In the genomic region with DNA sequence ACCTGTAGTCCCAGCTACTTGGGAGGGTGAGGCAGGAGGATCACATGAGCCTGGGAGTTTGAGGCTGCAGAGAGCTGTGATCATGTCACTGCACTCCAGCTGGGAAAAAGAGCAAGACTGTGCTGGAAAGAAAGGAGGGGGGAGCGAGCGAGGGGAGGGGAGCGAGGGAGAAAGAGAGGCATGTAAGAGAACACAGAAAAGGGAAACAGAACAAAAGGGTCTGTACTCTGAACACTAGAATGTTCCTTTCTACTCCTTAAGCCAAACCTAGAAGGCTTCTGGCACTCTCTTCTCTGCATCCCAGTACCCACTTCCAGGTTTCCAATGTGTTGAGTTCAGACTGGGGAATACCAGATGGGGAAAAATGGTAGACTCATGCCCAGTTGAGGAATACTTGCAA, we compare ENCODE assay signal across 18 cellular contexts. TPM values are rescaled to one million over a fixed set of nuclear protein-coding genes. Genes with fewer than 3 reads are reported as not detected.
DNase-seq lines count a peak whose midpoint lies in the region; ATAC-seq and TF ChIP-seq lines count a peak whose summit lies in the region.
"Had no signal": no experiment of that assay in that cellular context is flagged by ENCODE, and none has a peak within 500 bp of the region (broad histone marks: within the 10 kb centered on the region; RNA-seq: fewer than 3 reads in every experiment).

No MANE protein-coding gene starts in this region.

- ATAC-seq in GM23338 (no peak), natural killer cell (no peak), left colon (no peak), HG03108 (IDR thresholded peaks at IDR 0.05; ENCODE audit: unreplicated experiment) (no peak)
- ATAC-seq in activated naive CD8-positive, alpha-beta T cell treated with anti-CD3 and anti-CD28 coated beads, Interleukin-2, amount 50 U/mL, for 24 hours: no peak
- ATAC-seq: Panc1, SK-N-SH treated with all-trans-retinoic acid at 6 μM for 48 hours had no signal

- no peak for DNase-seq in T-helper 2 cell treated with Interferon-gamma antibody and Interleukin-4, amounts not matched to agents 5 μg/mL and 100 μg/mL, for 36 hours (ENCODE audit: low spot score)
- DNase-seq in T-helper 2 cell (no peak), GM23338 (ENCODE audit: low spot score) (peak; percentile 54), natural killer cell (no peak), left colon (no peak), cardiac septum (ENCODE audit: low spot score) (no peak)
- no peak for DNase-seq in activated naive CD8-positive, alpha-beta T cell treated with anti-CD3 and anti-CD28 coated beads, Interleukin-2, amount 50 U/mL, for 24 hours
- DNase-seq: Kasumi-1, NCI-H1105 treated with DMSO at 0.1 percent for 48 hours, NCI-H2171, NCI-H774, stomach had no signal

- H3K79me2 ChIP-seq in GM23338 (replicated peaks; ENCODE audit: insufficient read depth): peaks cover 94% of the 10 kb centered on the region

- H3K27ac Mint-ChIP-seq in T-helper 2 cell treated with Interferon-gamma antibody and Interleukin-4, amounts not matched to agents 5 μg/mL and 100 μg/mL, for 36 hours: peak overlapping the region; percentile 92
- H3K27ac Mint-ChIP-seq in GM23338 (no peak overlapping the region), natural killer cell (no peak overlapping the region)
- H3K27ac Mint-ChIP-seq in activated naive CD8-positive, alpha-beta T cell treated with anti-CD3 and anti-CD28 coated beads, Interleukin-2, amount 50 U/mL, for 24 hours: peak overlapping the region; percentile 99

- H3K36me3 ChIP-seq in GM23338 (ENCODE audit: insufficient read depth): no peaks in the 10 kb centered on the region
- H3K36me3 ChIP-seq: breast epithelium, stomach had no signal

- H3K4me2 ChIP-seq in GM23338: no peak overlapping the region

- H3K9me3 Mint-ChIP-seq in T-helper 2 cell treated with Interferon-gamma antibody and Interleukin-4, amounts not matched to agents 5 μg/mL and 100 μg/mL, for 36 hours: no peaks in the 10 kb centered on the region
- peaks cover 4% of the 10 kb centered on the region; the same call in 2 of the 3 replicates for H3K9me3 Mint-ChIP-seq in GM23338
- no peaks in the 10 kb centered on the region for H3K9me3 Mint-ChIP-seq in activated naive CD8-positive, alpha-beta T cell treated with anti-CD3 and anti-CD28 coated beads, Interleukin-2, amount 50 U/mL, for 24 hours
- no peaks in the 10 kb centered on the region for H3K9me3 Mint-ChIP-seq in natural killer cell
- H3K9me3 Mint-ChIP-seq: neural crest cell had no signal

- peak overlapping the region; percentile 80 for H3K4me3 Mint-ChIP-seq in T-helper 2 cell treated with Interferon-gamma antibody and Interleukin-4, amounts not matched to agents 5 μg/mL and 100 μg/mL, for 36 hours
- no peak overlapping the region for H3K4me3 Mint-ChIP-seq in GM23338
- H3K4me3 Mint-ChIP-seq in activated naive CD8-positive, alpha-beta T cell treated with anti-CD3 and anti-CD28 coated beads, Interleukin-2, amount 50 U/mL, for 24 hours: peak overlapping the region; percentile 75
- H3K4me3 Mint-ChIP-seq in natural killer cell: peak overlapping the region; percentile 52
- H3K4me3 Mint-ChIP-seq: neural crest cell had no signal

- peaks cover 72% of the 10 kb centered on the region for H3K36me3 Mint-ChIP-seq in T-helper 2 cell treated with Interferon-gamma antibody and Interleukin-4, amounts not matched to agents 5 μg/mL and 100 μg/mL, for 36 hours (ENCODE audit: low read depth)
- H3K36me3 Mint-ChIP-seq in GM23338 (ENCODE audit: low read depth) (peaks cover 12% of the 10 kb centered on the region; the same call in 2 of the 3 replicates), natural killer cell (no peaks in the 10 kb centered on the region)
- H3K36me3 Mint-ChIP-seq in activated naive CD8-positive, alpha-beta T cell treated with anti-CD3 and anti-CD28 coated beads, Interleukin-2, amount 50 U/mL, for 24 hours (ENCODE audit: low read depth): peaks cover 66% of the 10 kb centered on the region

- TF ChIP-seq CTCF in GM23338 (conservative IDR thresholded peaks at IDR 0.05; ENCODE audit: low read depth in 2 of 2) (no peak), natural killer cell (IDR thresholded peaks at IDR 0.05) (no peak)

- H3K4me1 Mint-ChIP-seq in T-helper 2 cell treated with Interferon-gamma antibody and Interleukin-4, amounts not matched to agents 5 μg/mL and 100 μg/mL, for 36 hours (ENCODE audit: low read depth): peaks cover 90% of the 10 kb centered on the region
- H3K4me1 Mint-ChIP-seq in GM23338 (peaks cover 75% of the 10 kb centered on the region), natural killer cell (peaks cover 90% of the 10 kb centered on the region in 2 donors)
- H3K4me1 Mint-ChIP-seq in activated naive CD8-positive, alpha-beta T cell treated with anti-CD3 and anti-CD28 coated beads, Interleukin-2, amount 50 U/mL, for 24 hours: peaks cover 98% of the 10 kb centered on the region

- H4K20me1 ChIP-seq in GM23338 (replicated peaks; ENCODE audit: insufficient read depth): peaks cover 12% of the 10 kb centered on the region; the same call in 1 of the 2 replicates

- no peak overlapping the region for H2AFZ ChIP-seq in GM23338

- H3K4me3 ChIP-seq in GM23338: no peak overlapping the region
- H3K4me3 ChIP-seq: breast epithelium, lung, stomach had no signal

- H3K27me3 Mint-ChIP-seq in T-helper 2 cell treated with Interferon-gamma antibody and Interleukin-4, amounts not matched to agents 5 μg/mL and 100 μg/mL, for 36 hours (ENCODE audit: low read depth): no peaks in the 10 kb centered on the region
- H3K27me3 Mint-ChIP-seq in GM23338 (ENCODE audit: insufficient read depth, low read depth, poor library complexity) (peaks cover 15% of the 10 kb centered on the region), natural killer cell (ENCODE audit: low read depth in 2 of 2) (no peaks in the 10 kb centered on the region)
- peaks cover 2% of the 10 kb centered on the region for H3K27me3 Mint-ChIP-seq in activated naive CD8-positive, alpha-beta T cell treated with anti-CD3 and anti-CD28 coated beads, Interleukin-2, amount 50 U/mL, for 24 hours

- peak overlapping the region; percentile 77; the same call in 1 of the 2 replicates for H3K27ac ChIP-seq in GM23338 (ENCODE audit: low read depth)
- H3K27ac ChIP-seq: breast epithelium had no signal

- no peaks in the 10 kb centered on the region for H3K27me3 ChIP-seq in GM23338 (ENCODE audit: insufficient read depth)
- H3K27me3 ChIP-seq: breast epithelium, stomach had no signal

- intact Hi-C loops in natural killer cell (cut with micrococcal nuclease) (loop anchor here (5.0 kb wide), 1 partner anchor 36 kb away; no protein-coding TSS in a partner anchor), left colon (cut with DNase I, micrococcal nuclease) (no loop called here), cardiac septum (cut with DNase I) (no loop called here)

- peaks cover 15% of the 10 kb centered on the region for H3F3A ChIP-seq in GM23338 (replicated peaks; ENCODE audit: low read depth)

- H3K9me2 ChIP-seq in GM23338 (ENCODE audit: insufficient read depth): peaks cover 5% of the 10 kb centered on the region; the same call in 1 of the 2 replicates

- H3K4me1 ChIP-seq in GM23338 (ENCODE audit: insufficient read depth): peaks cover 64% of the 10 kb centered on the region
- H3K4me1 ChIP-seq: breast epithelium had no signal

TF ChIP-seq in GM23338, 12 proteins besides CTCF, POLR2A, EP300 and RAD21 (continues in another document):
- TF ChIP-seq ZNF114 (CRISPR knock-in tag; IDR thresholded peaks at IDR 0.05): no peak
- no peak for TF ChIP-seq ZNF331 (CRISPR knock-in tag; IDR thresholded peaks at IDR 0.05; ENCODE audit: low read depth)
- no peak for TF ChIP-seq NANOG (IDR thresholded peaks at IDR 0.05; ENCODE audit: borderline replicate concordance)
- TF ChIP-seq CREB1 (CRISPR knock-in tag; IDR thresholded peaks at IDR 0.05; ENCODE audit: low read depth): no peak
- no peak for TF ChIP-seq EZH2phosphoT487 (IDR thresholded peaks at IDR 0.05; ENCODE audit: unreplicated experiment)
- TF ChIP-seq STAT1 (IDR thresholded peaks at IDR 0.05; ENCODE audit: unreplicated experiment): no peak
- TF ChIP-seq EZH2 (IDR thresholded peaks at IDR 0.05; ENCODE audit: low read depth, unreplicated experiment): no peak
- TF ChIP-seq, protein P1, sequence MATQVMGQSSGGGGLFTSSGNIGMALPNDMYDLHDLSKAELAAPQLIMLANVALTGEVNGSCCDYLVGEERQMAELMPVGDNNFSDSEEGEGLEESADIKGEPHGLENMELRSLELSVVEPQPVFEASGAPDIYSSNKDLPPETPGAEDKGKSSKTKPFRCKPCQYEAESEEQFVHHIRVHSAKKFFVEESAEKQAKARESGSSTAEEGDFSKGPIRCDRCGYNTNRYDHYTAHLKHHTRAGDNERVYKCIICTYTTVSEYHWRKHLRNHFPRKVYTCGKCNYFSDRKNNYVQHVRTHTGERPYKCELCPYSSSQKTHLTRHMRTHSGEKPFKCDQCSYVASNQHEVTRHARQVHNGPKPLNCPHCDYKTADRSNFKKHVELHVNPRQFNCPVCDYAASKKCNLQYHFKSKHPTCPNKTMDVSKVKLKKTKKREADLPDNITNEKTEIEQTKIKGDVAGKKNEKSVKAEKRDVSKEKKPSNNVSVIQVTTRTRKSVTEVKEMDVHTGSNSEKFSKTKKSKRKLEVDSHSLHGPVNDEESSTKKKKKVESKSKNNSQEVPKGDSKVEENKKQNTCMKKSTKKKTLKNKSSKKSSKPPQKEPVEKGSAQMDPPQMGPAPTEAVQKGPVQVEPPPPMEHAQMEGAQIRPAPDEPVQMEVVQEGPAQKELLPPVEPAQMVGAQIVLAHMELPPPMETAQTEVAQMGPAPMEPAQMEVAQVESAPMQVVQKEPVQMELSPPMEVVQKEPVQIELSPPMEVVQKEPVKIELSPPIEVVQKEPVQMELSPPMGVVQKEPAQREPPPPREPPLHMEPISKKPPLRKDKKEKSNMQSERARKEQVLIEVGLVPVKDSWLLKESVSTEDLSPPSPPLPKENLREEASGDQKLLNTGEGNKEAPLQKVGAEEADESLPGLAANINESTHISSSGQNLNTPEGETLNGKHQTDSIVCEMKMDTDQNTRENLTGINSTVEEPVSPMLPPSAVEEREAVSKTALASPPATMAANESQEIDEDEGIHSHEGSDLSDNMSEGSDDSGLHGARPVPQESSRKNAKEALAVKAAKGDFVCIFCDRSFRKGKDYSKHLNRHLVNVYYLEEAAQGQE (IDR thresholded peaks at IDR 0.05; ENCODE audit: unreplicated experiment): no peak

RNA-seq across cellular contexts. Expression of a gene that starts 35.1 kb away (rescaled TPM):
- total RNA-seq in GM23338 (2014; rRNA removed; shearing (Covaris generic)): 48.0 and 63.0 TPM in 2 replicates
- 17.1 and 19.3 TPM in 2 replicates for polyA plus RNA-seq in GM23338 (2016; fragmentation: Nextera tagmentation; extraction: Ambion mirVana)
- total RNA-seq in natural killer cell: 100 to 1,000 TPM; 354 to 448 (median 420) TPM
- total RNA-seq in left colon: 10 to 100 TPM; 18.9 to 21.2 TPM
- 21.4 TPM for total RNA-seq in cardiac septum

Comparison
In these comparisons a context has a peak if more than half of its experiments do, and no peak if none do; other contexts are left out.
1. H3K27ac Mint-ChIP-seq: peak in T-helper 2 cell treated with Interferon-gamma antibody and Interleukin-4, amounts not matched to agents 5 μg/mL and 100 μg/mL, for 36 hours (single experiment) and activated naive CD8-positive, alpha-beta T cell treated with anti-CD3 and anti-CD28 coated beads, Interleukin-2, amount 50 U/mL, for 24 hours (single experiment); none in GM23338 (single experiment) and natural killer cell (0 of 2).